In genomic region chr2:72837171-72837570, GRCh38 we compare ENCODE assay signal across 1 cellular context.
A peak's percentile ranks its signal among the peaks of the same experiment; 100 is the strongest.
TF ChIP-seq lines count a peak whose summit lies in the region.

No MANE protein-coding gene starts in this region.

TF ChIP-seq in endothelial cell of umbilical vein, 7 proteins besides CTCF, POLR2A, EP300 and RAD21 (continued from another document):
- TF ChIP-seq FOS (IDR thresholded peaks at IDR 0.05; ENCODE audit: borderline replicate concordance, insufficient read depth, low read length) = peak; percentile 5
TF ChIP-seq in endothelial cell of umbilical vein: peak in this region for 1.
